9 cellular contexts compared by ENCODE assay signal in genomic region chr11:133082453-133082781, GRCh38.
DNase-seq lines count a peak whose midpoint lies in the region; ATAC-seq and TF ChIP-seq lines count a peak whose summit lies in the region.
"Had no signal": no experiment of that assay in that cellular context is flagged by ENCODE, and none has a peak within 500 bp of the region (broad histone marks: within the 10 kb centered on the region; RNA-seq: fewer than 3 reads in every experiment).

No MANE protein-coding gene starts in this region.

- intact Hi-C loops in breast epithelium (cut with DNase I; ENCODE audit: low total_unique reads) (loop anchor here (10.0 kb wide), 1 partner anchor 1078 kb away; no protein-coding TSS in a partner anchor), MCF 10A (cut with micrococcal nuclease) (no loop called here), gastrocnemius medialis (cut with DNase I; ENCODE audit: low total_unique reads) (no loop called here)

- CTCF ChIA-PET in MCF 10A (lab: Yijun Ruan, JAX) = interaction anchor here (6.5 kb wide), 1 partner anchor 753 kb away, joined by 111 read pairs; no protein-coding TSS in a partner anchor

- no peaks in the 10 kb centered on the region for H3K4me1 Mint-ChIP-seq in MCF 10A (ENCODE audit: insufficient read depth, unreplicated experiment)

- no peaks in the 10 kb centered on the region for H3K27me3 Mint-ChIP-seq in MCF 10A (ENCODE audit: insufficient read depth, unreplicated experiment)

- H3K27ac Mint-ChIP-seq in MCF 10A (ENCODE audit: low read depth, unreplicated experiment) = no peak overlapping the region

- WGBS in suprapubic skin = no CpG with 5 or more reads among the region's 23 CpGs

- TF ChIP-seq POLR2A in breast epithelium (IDR thresholded peaks at IDR 0.05) (no peak), NB4 (IDR thresholded peaks at IDR 0.05; ENCODE audit: extremely low read depth, insufficient read length) (no peak), suprapubic skin (IDR thresholded peaks at IDR 0.05) (no peak), gastrocnemius medialis (IDR thresholded peaks at IDR 0.05) (no peak)

- no peaks in the 10 kb centered on the region for H3K36me3 Mint-ChIP-seq in MCF 10A (ENCODE audit: insufficient read depth, unreplicated experiment)

- DNase-seq in breast epithelium (ENCODE audit: low spot score in 2 of 2) (no peak), MCF 10A (ENCODE audit: unreplicated experiment) (no peak), NB4 (ENCODE audit: low read depth) (peak; percentile 53), glomerular visceral epithelial cell (ENCODE audit: extremely low spot score) (peak; percentile 10), suprapubic skin (ENCODE audit: low spot score in 2 of 2) (peak; percentile 74 to 88), NCI-H2171 (lab: John Stamatoyannopoulos, UW) (no peak), gastrocnemius medialis (no peak)

- H3K27me3 ChIP-seq in breast epithelium (peaks cover 0 to 52% of the 10 kb centered on the region in 2 donors), suprapubic skin (peaks cover 63% of the 10 kb centered on the region), gastrocnemius medialis (peaks cover 12 to 36% (median 26%) of the 10 kb centered on the region in 3 donors)

- H3K9me3 ChIP-seq in breast epithelium (no peaks in the 10 kb centered on the region), suprapubic skin (no peaks in the 10 kb centered on the region), gastrocnemius medialis (no peaks in the 10 kb centered on the region)

- H3K4me1 ChIP-seq in breast epithelium (no peaks in the 10 kb centered on the region), suprapubic skin (peaks cover 17% of the 10 kb centered on the region), gastrocnemius medialis (peaks cover 0 to 5% of the 10 kb centered on the region in 2 donors)

- TF ChIP-seq EP300 in suprapubic skin (IDR thresholded peaks at IDR 0.05) = no peak

- no peak overlapping the region for H3K4me3 Mint-ChIP-seq in MCF 10A (ENCODE audit: unreplicated experiment)

- no peak for ATAC-seq in GM21576 (IDR thresholded peaks at IDR 0.05; ENCODE audit: unreplicated experiment)
- ATAC-seq in gastrocnemius medialis = no peak

- H3K9me3 Mint-ChIP-seq in MCF 10A (ENCODE audit: unreplicated experiment) = no peaks in the 10 kb centered on the region

- in situ Hi-C loops in gastrocnemius medialis (cut with MboI; ENCODE audit: low sequenced_read_pairs in 4 of 4) = no loop called here

- no peaks in the 10 kb centered on the region for H3K36me3 ChIP-seq in breast epithelium
- H3K36me3 ChIP-seq in suprapubic skin = no peaks in the 10 kb centered on the region
- H3K36me3 ChIP-seq in gastrocnemius medialis = no peaks in the 10 kb centered on the region

- POLR2A ChIA-PET in MCF 10A (lab: Yijun Ruan, JAX) = no interaction called here

- TF ChIP-seq CTCF in breast epithelium (IDR thresholded peaks at IDR 0.05) = no peak
- no peak for TF ChIP-seq CTCF in MCF 10A (IDR thresholded peaks at IDR 0.05; ENCODE audit: unreplicated experiment)
- TF ChIP-seq CTCF in NB4 (IDR thresholded peaks at IDR 0.05; ENCODE audit: low read depth, low read length) = no peak
- no peak for TF ChIP-seq CTCF in suprapubic skin (IDR thresholded peaks at IDR 0.05)
- no peak for TF ChIP-seq CTCF in gastrocnemius medialis (IDR thresholded peaks at IDR 0.05 in 4 of 5, conservative IDR thresholded peaks at IDR 0.05 in 1 of 5)

- H3K4me3 ChIP-seq in breast epithelium (peak overlapping the region in 2 of 3 donors; percentile 45 to 69), NB4 (ENCODE audit: low read depth, low read length) (no peak overlapping the region), suprapubic skin (peak overlapping the region; percentile 42), gastrocnemius medialis (no peak overlapping the region)

- no TSS peak for BruUV-seq in MCF 10A (replicated peaks; lab: Mats Ljungman, UMichigan)

- no peak overlapping the region for H3K27ac ChIP-seq in breast epithelium
- no peak overlapping the region for H3K27ac ChIP-seq in suprapubic skin
- H3K27ac ChIP-seq in gastrocnemius medialis = no peak overlapping the region
- H3K27ac ChIP-seq: RWPE1 had no signal

Comparison
In these comparisons a context has a peak if more than half of its experiments do, and no peak if none do; other contexts are left out.
1. DNase-seq: peak in NB4 (single experiment), glomerular visceral epithelial cell (single experiment) and suprapubic skin (2 of 2); none in breast epithelium (0 of 2), MCF 10A (single experiment), NCI-H2171 (single experiment) and gastrocnemius medialis (0 of 2).
2. H3K4me3 ChIP-seq: peak in breast epithelium (2 of 3) and suprapubic skin (single experiment); none in NB4 (single experiment) and gastrocnemius medialis (0 of 4).